In the genomic region with DNA sequence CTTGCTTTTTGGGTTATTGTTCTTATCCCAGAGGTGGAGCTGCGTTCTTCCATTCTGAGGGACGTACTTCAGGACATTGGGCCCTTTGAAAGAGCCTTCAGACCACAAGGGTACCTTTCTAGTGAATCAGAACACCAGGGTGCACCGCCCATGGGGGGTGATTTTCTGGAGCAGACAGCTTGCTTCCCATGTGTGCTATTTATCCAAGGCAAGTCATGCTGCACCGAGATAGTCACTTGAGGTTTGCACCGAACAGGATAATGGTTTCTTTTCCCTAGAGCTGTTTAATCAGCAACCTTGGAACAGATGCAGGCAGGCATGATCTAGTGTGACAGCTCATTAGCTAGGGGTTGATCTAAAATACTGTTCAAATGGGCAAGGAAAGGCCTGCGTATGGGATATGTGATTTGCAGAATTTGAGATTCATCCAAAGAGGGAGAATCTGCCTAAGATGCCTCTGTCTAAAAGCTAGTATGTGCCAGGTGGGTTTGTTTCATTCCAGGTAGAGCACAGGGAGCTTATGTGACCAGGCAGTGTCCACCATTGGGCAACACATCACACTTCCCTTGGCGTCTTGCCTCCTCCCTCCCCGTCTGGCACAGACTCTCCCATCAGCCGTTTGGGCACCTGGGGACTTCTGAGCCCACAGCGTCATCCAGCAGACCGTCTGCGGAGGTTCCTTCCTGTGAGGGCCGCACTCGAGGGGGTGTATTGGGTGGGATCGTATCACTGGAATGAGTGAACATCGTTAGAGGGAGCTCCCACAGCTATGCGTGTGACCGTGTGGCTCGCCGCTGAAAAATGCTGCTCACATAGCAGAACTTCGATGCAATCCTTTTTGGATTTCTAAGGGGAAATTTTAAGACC, we compare ENCODE assay signal across 13 cellular contexts. TPM values are rescaled to one million over a fixed set of nuclear protein-coding genes. Genes with fewer than 3 reads are reported as not detected.
DNase-seq lines count a peak whose midpoint lies in the region; ATAC-seq, FAIRE-seq and TF ChIP-seq lines count a peak whose summit lies in the region.
"Had no signal": no experiment of that assay in that cellular context is flagged by ENCODE, and none has a peak within 500 bp of the region (broad histone marks: within the 10 kb centered on the region; RNA-seq: fewer than 3 reads in every experiment).

No MANE protein-coding gene starts in this region.

- DNase-seq in A549 (ENCODE audit: low read depth in 1 of 2, low spot score in 1 of 2) (no peak), NCI-H69 (lab: John Stamatoyannopoulos, UW) (peak; percentile 77), epithelial cell of esophagus (ENCODE audit: low read depth) (peak; percentile 46), myocyte (ENCODE audit: low read depth) (peak; percentile 84), immature natural killer cell (no peak), NAMALWA (ENCODE audit: low spot score) (no peak)
- DNase-seq in stimulated activated naive CD8-positive, alpha-beta T cell treated with anti-CD3 and anti-CD28 coated beads, Interleukin-15, amount 100 ng/mL, for 72 hours = no peak
- DNase-seq: activated CD8-positive, alpha-beta T cell treated with anti-CD3 and anti-CD28 coated beads for 36 hours; NCI-H510A treated with DMSO at 0.1 percent for 48 hours had no signal

- no peaks in the 10 kb centered on the region for H3K9me3 ChIP-seq in A549

- ATAC-seq in A549 = peak in 1 of 2 experiments; percentile 30; a peak in 3 of 6 replicates
- ATAC-seq in GM18520 (IDR thresholded peaks at IDR 0.05; ENCODE audit: unreplicated experiment) = no peak
- ATAC-seq in stimulated activated naive CD8-positive, alpha-beta T cell treated with anti-CD3 and anti-CD28 coated beads, Interleukin-15, amount 100 ng/mL, for 72 hours = no peak
- ATAC-seq: activated CD8-positive, alpha-beta T cell treated with anti-CD3 and anti-CD28 coated beads for 36 hours had no signal

- no peaks in the 10 kb centered on the region for H3K9me3 Mint-ChIP-seq in stimulated activated naive CD8-positive, alpha-beta T cell treated with anti-CD3 and anti-CD28 coated beads, Interleukin-15, amount 100 ng/mL, for 72 hours
- H3K9me3 Mint-ChIP-seq in immature natural killer cell = no peaks in the 10 kb centered on the region
- H3K9me3 Mint-ChIP-seq: activated CD8-positive, alpha-beta T cell treated with anti-CD3 and anti-CD28 coated beads for 36 hours had no signal

- peak overlapping the region; percentile 8; the same call in 1 of the 3 replicates for H3K4me2 ChIP-seq in A549

- TF ChIP-seq EP300 in A549 (IDR thresholded peaks at IDR 0.05) = no peak

- peaks cover 22% of the 10 kb centered on the region for H3K4me1 ChIP-seq in A549

- no peak for TF ChIP-seq POLR2A in A549 (IDR thresholded peaks at IDR 0.05; ENCODE audit: low read length)

- WGBS in A549 (ENCODE audit: missing lambda C conversion rate) = 65% methylated on average over 21 of the region's 21 CpGs

- H3K4me3 ChIP-seq in A549 (no peak overlapping the region), epithelial cell of esophagus (ENCODE audit: low read length) (no peak overlapping the region)
- H3K4me3 ChIP-seq: skin epidermis had no signal

- CTCF ChIA-PET in A549 (lab: Yijun Ruan, JAX) = interaction anchor here (0.7 to 15.3 kb wide), 13 partner anchors 8 to 397 kb away, joined by 3 to 454 read pairs (median 9); a partner anchor contains a TSS

- H3K27ac ChIP-seq in A549 = no peak overlapping the region; a peak in 1 of 6 replicates

- POLR2A ChIA-PET in A549 (lab: Yijun Ruan, JAX) = no interaction called here

- FAIRE-seq in A549 (lab: Jason Lieb, UNC) = no peak
- FAIRE-seq: endometrium had no signal

- H3K4me3 Mint-ChIP-seq in stimulated activated naive CD8-positive, alpha-beta T cell treated with anti-CD3 and anti-CD28 coated beads, Interleukin-15, amount 100 ng/mL, for 72 hours = no peak overlapping the region
- no peak overlapping the region for H3K4me3 Mint-ChIP-seq in immature natural killer cell
- H3K4me3 Mint-ChIP-seq: activated CD8-positive, alpha-beta T cell treated with anti-CD3 and anti-CD28 coated beads for 36 hours had no signal

- no peak for TF ChIP-seq RAD21 in A549 (conservative IDR thresholded peaks at IDR 0.05 in 1 of 2, IDR thresholded peaks at IDR 0.05 in 1 of 2)

- H3K36me3 Mint-ChIP-seq in immature natural killer cell = peaks cover 3 to 11% (median 9%) of the 10 kb centered on the region in 3 donors

- no peaks in the 10 kb centered on the region for H3K27me3 Mint-ChIP-seq in stimulated activated naive CD8-positive, alpha-beta T cell treated with anti-CD3 and anti-CD28 coated beads, Interleukin-15, amount 100 ng/mL, for 72 hours
- no peaks in the 10 kb centered on the region for H3K27me3 Mint-ChIP-seq in immature natural killer cell (ENCODE audit: low read depth in 3 of 3)
- H3K27me3 Mint-ChIP-seq: activated CD8-positive, alpha-beta T cell treated with anti-CD3 and anti-CD28 coated beads for 36 hours had no signal

- no peak for TF ChIP-seq CTCF in A549 (IDR thresholded peaks at IDR 0.05)
- TF ChIP-seq CTCF in epithelial cell of esophagus (IDR thresholded peaks at IDR 0.05; ENCODE audit: insufficient read depth, low read depth, low read length, missing control alignments) = no peak

- no peak overlapping the region for H3K27ac Mint-ChIP-seq in stimulated activated naive CD8-positive, alpha-beta T cell treated with anti-CD3 and anti-CD28 coated beads, Interleukin-15, amount 100 ng/mL, for 72 hours
- H3K27ac Mint-ChIP-seq in immature natural killer cell = no peak overlapping the region
- H3K27ac Mint-ChIP-seq: activated CD8-positive, alpha-beta T cell treated with anti-CD3 and anti-CD28 coated beads for 36 hours had no signal

- H3K4me1 Mint-ChIP-seq in stimulated activated naive CD8-positive, alpha-beta T cell treated with anti-CD3 and anti-CD28 coated beads, Interleukin-15, amount 100 ng/mL, for 72 hours = no peaks in the 10 kb centered on the region
- peaks cover 4 to 9% of the 10 kb centered on the region in 2 donors for H3K4me1 Mint-ChIP-seq in immature natural killer cell

TF ChIP-seq in A549, 52 proteins besides CTCF, POLR2A, EP300 and RAD21 (continues in another document):
- TF ChIP-seq JUN (IDR thresholded peaks at IDR 0.05) = no peak
- TF ChIP-seq, protein P1, sequence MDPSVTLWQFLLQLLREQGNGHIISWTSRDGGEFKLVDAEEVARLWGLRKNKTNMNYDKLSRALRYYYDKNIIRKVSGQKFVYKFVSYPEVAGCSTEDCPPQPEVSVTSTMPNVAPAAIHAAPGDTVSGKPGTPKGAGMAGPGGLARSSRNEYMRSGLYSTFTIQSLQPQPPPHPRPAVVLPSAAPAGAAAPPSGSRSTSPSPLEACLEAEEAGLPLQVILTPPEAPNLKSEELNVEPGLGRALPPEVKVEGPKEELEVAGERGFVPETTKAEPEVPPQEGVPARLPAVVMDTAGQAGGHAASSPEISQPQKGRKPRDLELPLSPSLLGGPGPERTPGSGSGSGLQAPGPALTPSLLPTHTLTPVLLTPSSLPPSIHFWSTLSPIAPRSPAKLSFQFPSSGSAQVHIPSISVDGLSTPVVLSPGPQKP (IDR thresholded peaks at IDR 0.05; ENCODE audit: low read depth, low read length) = no peak
- TF ChIP-seq, protein P2, sequence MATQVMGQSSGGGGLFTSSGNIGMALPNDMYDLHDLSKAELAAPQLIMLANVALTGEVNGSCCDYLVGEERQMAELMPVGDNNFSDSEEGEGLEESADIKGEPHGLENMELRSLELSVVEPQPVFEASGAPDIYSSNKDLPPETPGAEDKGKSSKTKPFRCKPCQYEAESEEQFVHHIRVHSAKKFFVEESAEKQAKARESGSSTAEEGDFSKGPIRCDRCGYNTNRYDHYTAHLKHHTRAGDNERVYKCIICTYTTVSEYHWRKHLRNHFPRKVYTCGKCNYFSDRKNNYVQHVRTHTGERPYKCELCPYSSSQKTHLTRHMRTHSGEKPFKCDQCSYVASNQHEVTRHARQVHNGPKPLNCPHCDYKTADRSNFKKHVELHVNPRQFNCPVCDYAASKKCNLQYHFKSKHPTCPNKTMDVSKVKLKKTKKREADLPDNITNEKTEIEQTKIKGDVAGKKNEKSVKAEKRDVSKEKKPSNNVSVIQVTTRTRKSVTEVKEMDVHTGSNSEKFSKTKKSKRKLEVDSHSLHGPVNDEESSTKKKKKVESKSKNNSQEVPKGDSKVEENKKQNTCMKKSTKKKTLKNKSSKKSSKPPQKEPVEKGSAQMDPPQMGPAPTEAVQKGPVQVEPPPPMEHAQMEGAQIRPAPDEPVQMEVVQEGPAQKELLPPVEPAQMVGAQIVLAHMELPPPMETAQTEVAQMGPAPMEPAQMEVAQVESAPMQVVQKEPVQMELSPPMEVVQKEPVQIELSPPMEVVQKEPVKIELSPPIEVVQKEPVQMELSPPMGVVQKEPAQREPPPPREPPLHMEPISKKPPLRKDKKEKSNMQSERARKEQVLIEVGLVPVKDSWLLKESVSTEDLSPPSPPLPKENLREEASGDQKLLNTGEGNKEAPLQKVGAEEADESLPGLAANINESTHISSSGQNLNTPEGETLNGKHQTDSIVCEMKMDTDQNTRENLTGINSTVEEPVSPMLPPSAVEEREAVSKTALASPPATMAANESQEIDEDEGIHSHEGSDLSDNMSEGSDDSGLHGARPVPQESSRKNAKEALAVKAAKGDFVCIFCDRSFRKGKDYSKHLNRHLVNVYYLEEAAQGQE (IDR thresholded peaks at IDR 0.05) = no peak
- no peak for TF ChIP-seq ZC3H11A (IDR thresholded peaks at IDR 0.05)
- no peak for TF ChIP-seq MAZ (IDR thresholded peaks at IDR 0.05; ENCODE audit: borderline replicate concordance, low read depth, low read length)
- TF ChIP-seq GATA3 (IDR thresholded peaks at IDR 0.05; ENCODE audit: borderline replicate concordance) = no peak
- TF ChIP-seq HOXB5 (CRISPR knock-in tag; IDR thresholded peaks at IDR 0.05) = no peak
- TF ChIP-seq HOXA7 (CRISPR knock-in tag; IDR thresholded peaks at IDR 0.05) = no peak
- TF ChIP-seq SMC3 (IDR thresholded peaks at IDR 0.05) = no peak
- no peak for TF ChIP-seq KDM5A (IDR thresholded peaks at IDR 0.05)
- TF ChIP-seq JUNB (IDR thresholded peaks at IDR 0.05) = no peak

RNA-seq across cellular contexts. Expression of a gene that starts 23.0 kb away (rescaled TPM):
- 26.5 and 37.5 TPM in 2 replicates for polyA plus RNA-seq in A549 (2011; rRNA removed)
- polyA plus RNA-seq in A549 (2012; cell fraction: cytosol; rRNA removed) = 16.5 and 23.9 TPM in 2 replicates
- 30.8 and 36.5 TPM in 2 replicates for polyA plus RNA-seq in A549 (2012; cell fraction: nucleus; rRNA removed)
- polyA plus RNA-seq in A549 (2017; fragmentation: RNase III; extraction: RNeasy Plus Mini Kit Qiagen cat#74134 plus additional on column Dnase treatment) = 30.0 to 32.6 TPM (median 32.4 TPM) in 3 replicates
- 54.3 and 56.9 TPM in 2 replicates for polyA minus RNA-seq in A549 (2011; rRNA and poly(A)+ RNA removed)
- total RNA-seq in myocyte = 44.6 and 50.3 TPM in 2 replicates
- polyA plus RNA-seq in myocyte (2012) = 60.2 TPM
- 10 to 100 TPM in 1 of 3 donors, 1 to 10 TPM in 1, under 1 TPM in 1; 0.25 to 19.2 (median 5.0) TPM for polyA plus RNA-seq in immature natural killer cell

RNA-seq across cellular contexts. Expression of a gene that starts 38.5 kb away (rescaled TPM):
- polyA plus RNA-seq in A549 (2011; rRNA removed) = not detected in 2 replicates
- not detected in 2 replicates for polyA plus RNA-seq in A549 (2012; cell fraction: cytosol; rRNA removed)
- not detected in 2 replicates for polyA plus RNA-seq in A549 (2012; cell fraction: nucleus; rRNA removed)
- polyA plus RNA-seq in A549 (2017; fragmentation: RNase III; extraction: RNeasy Plus Mini Kit Qiagen cat#74134 plus additional on column Dnase treatment) = not detected in 3 replicates
- not detected in 2 replicates for polyA minus RNA-seq in A549 (2011; rRNA and poly(A)+ RNA removed)
- not detected in 2 replicates for total RNA-seq in myocyte
- 0.49 TPM for polyA plus RNA-seq in myocyte (2012)
- polyA plus RNA-seq in immature natural killer cell = not detected
- total RNA-seq: activated CD8-positive, alpha-beta T cell treated with anti-CD3 and anti-CD28 coated beads for 36 hours had no signal
- polyA plus RNA-seq: BJ had no signal

Comparison
In these comparisons a context has a peak if more than half of its experiments do, and no peak if none do; other contexts are left out.
1. DNase-seq: peak in NCI-H69 (single experiment), epithelial cell of esophagus (single experiment) and myocyte (single experiment); none in A549 (0 of 2), stimulated activated naive CD8-positive, alpha-beta T cell treated with anti-CD3 and anti-CD28 coated beads, Interleukin-15, amount 100 ng/mL, for 72 hours (0 of 2), immature natural killer cell (0 of 3) and NAMALWA (single experiment).